8 cellular contexts compared by ENCODE assay signal in genomic region chr11:67356551-67356866, GRCh38. TPM values are rescaled to one million over a fixed set of nuclear protein-coding genes. Genes with fewer than 3 reads are reported as not detected.
DNase-seq lines count a peak whose midpoint lies in the region; ATAC-seq, FAIRE-seq and TF ChIP-seq lines count a peak whose summit lies in the region.

No MANE protein-coding gene starts in this region.

- TF ChIP-seq CTCF in right atrium auricular region (IDR thresholded peaks at IDR 0.05) (no peak), GM12878 (IDR thresholded peaks at IDR 0.05 in 2 of 3, conservative IDR thresholded peaks at IDR 0.05 in 1 of 3; ENCODE audit: control insufficient read depth in 2 of 3, extremely low read depth in 1 of 3, insufficient read depth in 1 of 3, low read depth in 3 of 3, low read length in 3 of 3) (no peak)

- H3K9me3 ChIP-seq in right atrium auricular region = no peaks in the 10 kb centered on the region
- H3K9me3 ChIP-seq in GM12878 (replicated peaks; ENCODE audit: control insufficient read depth, insufficient read depth, low read length) = no peaks in the 10 kb centered on the region

- peak overlapping the region; percentile 99 for H3K27ac ChIP-seq in right atrium auricular region
- peak overlapping the region; percentile 67 for H3K27ac ChIP-seq in GM12878 (ENCODE audit: control insufficient read depth, insufficient read depth)

- in situ Hi-C loops in GM12878 (cut with MboI) = no loop called here

- peaks cover 13 to 14% of the 10 kb centered on the region in 2 donors for H3K27me3 Mint-ChIP-seq in natural killer cell treated with Interleukin-12 subunit alpha and Interleukin-12 subunit beta and Interleukin-15 and Interleukin-18, amount 100 ng/mL, for 72 hours

- no peak for TF ChIP-seq POLR2A in GM12878 (IDR thresholded peaks at IDR 0.05; ENCODE audit: low read depth, low read length)

- SMC1A ChIA-PET in GM12878 (lab: Charles Lee; ENCODE audit: uncharacterized antibody, unreplicated experiment) = interaction anchor here (0.8 to 15.8 kb wide), 11 partner anchors 11 to 303 kb away, joined by 3 to 646 read pairs (median 6); partner anchors contain the start of genes CLCF1, PPP1CA, RAD9A and TBC1D10C

- 21% methylated on average over 4 of the region's 4 CpGs for WGBS in GM12878 (ENCODE audit: insufficient coverage, insufficient replicate concordance, low lambda C conversion rate, missing lambda C conversion rate)

- TF ChIP-seq RAD21 in GM12878 (IDR thresholded peaks at IDR 0.05; ENCODE audit: insufficient read depth, low read depth, low read length) = no peak

- no TSS peak for BruUV-seq in GM12878 (replicated peaks; lab: Mats Ljungman, UMichigan)

- H3K27ac Mint-ChIP-seq in natural killer cell treated with Interleukin-12 subunit alpha and Interleukin-12 subunit beta and Interleukin-15 and Interleukin-18, amount 100 ng/mL, for 72 hours = peak overlapping the region; percentile 73 to 86

- no peaks in the 10 kb centered on the region for H4K20me1 ChIP-seq in GM12878 (ENCODE audit: control insufficient read depth, insufficient read depth)

- H2AFZ ChIP-seq in GM12878 (ENCODE audit: control insufficient read depth, low read depth, low read length) = peak overlapping the region; percentile 70

- H3K4me3 ChIP-seq in right atrium auricular region (no peak overlapping the region), GM12878 (peak overlapping the region; percentile 51; the same call in 1 of the 2 replicates)

- FAIRE-seq in GM12878 (lab: Jason Lieb, UNC) = no peak

- intact Hi-C loops in left ventricle myocardium superior (cut with micrococcal nuclease) = no loop called here
- intact Hi-C loops in GM12878 (cut with micrococcal nuclease; ENCODE audit: unreplicated experiment) = loop anchor here (2.0 kb wide), 2 partner anchors 14 to 150 kb away; no protein-coding TSS in a partner anchor

- POLR2A ChIA-PET in GM12878 (lab: Charles Lee) = interaction anchor here (1.0 to 11.4 kb wide), 9 partner anchors 11 to 89 kb away, joined by 3 to 183 read pairs (median 11); partner anchors contain the start of genes PPP1CA, RAD9A and TBC1D10C

- no peak for DNase-seq in right atrium auricular region (ENCODE audit: low spot score)
- DNase-seq in left ventricle myocardium superior = no peak
- no peak for DNase-seq in GM12878 (ENCODE audit: low read depth, low spot score)
- no peak for DNase-seq in natural killer cell treated with Interleukin-12 subunit alpha and Interleukin-12 subunit beta and Interleukin-15 and Interleukin-18, amount 100 ng/mL, for 72 hours (ENCODE audit: low spot score)
- no peak for DNase-seq in GOT3 (lab: John Stamatoyannopoulos, UW)
- no peak for DNase-seq in NCI-H1436 (lab: John Stamatoyannopoulos, UW)
- DNase-seq in NCI-H1048 (lab: John Stamatoyannopoulos, UW) = no peak

- no peaks in the 10 kb centered on the region for H3K36me3 Mint-ChIP-seq in natural killer cell treated with Interleukin-12 subunit alpha and Interleukin-12 subunit beta and Interleukin-15 and Interleukin-18, amount 100 ng/mL, for 72 hours

- peaks cover 0 to 64% of the 10 kb centered on the region in 2 donors for H3K4me1 ChIP-seq in right atrium auricular region
- H3K4me1 ChIP-seq in GM12878 (ENCODE audit: control insufficient read depth, insufficient read depth, low read length) = peaks cover 35% of the 10 kb centered on the region

- H3K9ac ChIP-seq in GM12878 (ENCODE audit: control insufficient read depth, insufficient read depth, low read length) = peak overlapping the region; percentile 65

- H3K27me3 ChIP-seq in right atrium auricular region (no peaks in the 10 kb centered on the region), GM12878 (replicated peaks in 1 of 2; ENCODE audit: control insufficient read depth in 2 of 2, insufficient read depth in 2 of 2, low read length in 1 of 2) (no peaks in the 10 kb centered on the region; a peak in 1 of 4 replicates)

- H3K9me3 Mint-ChIP-seq in natural killer cell treated with Interleukin-12 subunit alpha and Interleukin-12 subunit beta and Interleukin-15 and Interleukin-18, amount 100 ng/mL, for 72 hours = no peaks in the 10 kb centered on the region

- no peak for ATAC-seq in left ventricle myocardium superior
- no peak for ATAC-seq in GM12878
- ATAC-seq in natural killer cell treated with Interleukin-12 subunit alpha and Interleukin-12 subunit beta and Interleukin-15 and Interleukin-18, amount 100 ng/mL, for 72 hours = no peak
- ATAC-seq in GM19395 (IDR thresholded peaks at IDR 0.05; ENCODE audit: unreplicated experiment) = no peak

- peaks cover 16 to 28% of the 10 kb centered on the region in 2 donors for H3K4me1 Mint-ChIP-seq in natural killer cell treated with Interleukin-12 subunit alpha and Interleukin-12 subunit beta and Interleukin-15 and Interleukin-18, amount 100 ng/mL, for 72 hours (ENCODE audit: low read depth in 2 of 2)

- H3K36me3 ChIP-seq in right atrium auricular region (no peaks in the 10 kb centered on the region), GM12878 (ENCODE audit: control insufficient read depth in 2 of 2, insufficient read depth in 2 of 2, low read length in 1 of 2) (no peaks in the 10 kb centered on the region)

- H3K4me2 ChIP-seq in GM12878 (ENCODE audit: control insufficient read depth, insufficient read depth) = peak overlapping the region; percentile 39

- no peak for TF ChIP-seq EP300 in GM12878 (IDR thresholded peaks at IDR 0.05; ENCODE audit: borderline replicate concordance in 1 of 2, control insufficient read depth in 1 of 2, low read depth in 2 of 2, low read length in 2 of 2)

- CTCF ChIA-PET in GM12878 (lab: Yijun Ruan, JAX) = interaction anchor here (0.6 to 26.2 kb wide), 13 partner anchors 9 to 638 kb away, joined by 3 to 1301 read pairs (median 4); partner anchors contain the start of genes CLCF1, PPP1CA and RAD9A

- peaks cover 15% of the 10 kb centered on the region for H3K79me2 ChIP-seq in GM12878 (ENCODE audit: control insufficient read depth, insufficient read depth, low read length)

- RAD21 ChIA-PET in GM12878 (lab: Charles Lee; ENCODE audit: unreplicated experiment) = interaction anchor here (0.6 to 10.1 kb wide), 14 partner anchors 11 to 303 kb away, joined by 3 to 525 read pairs (median 4); partner anchors contain the start of genes CLCF1, PPP1CA, PTPRCAP and RAD9A

- peak overlapping the region; percentile 4 for H3K4me3 Mint-ChIP-seq in natural killer cell treated with Interleukin-12 subunit alpha and Interleukin-12 subunit beta and Interleukin-15 and Interleukin-18, amount 100 ng/mL, for 72 hours

RNA-seq across cellular contexts. Expression of gene POLD4, which starts 3.2 kb away (rescaled TPM):
- 100 to 1,000 TPM; 115 to 136 TPM for total RNA-seq in right atrium auricular region
- 40.3 TPM for total RNA-seq in left ventricle myocardium superior
- 56.1 and 63.5 TPM in 2 replicates for total RNA-seq in GM12878 (2013; cell fraction: nucleolus; rRNA removed)
- 140 and 142 TPM in 2 replicates for total RNA-seq in GM12878 (2014; rRNA removed)
- total RNA-seq in GM12878 (2014; rRNA removed; fragmentation: Illumina TruSeq; extraction: Trizol) = 46.8 and 51.2 TPM in 2 replicates
- total RNA-seq in GM12878 (2021) = 103 and 110 TPM in 2 replicates
- 80.8 TPM for polyA plus RNA-seq in GM12878 (2011; ENCODE audit: low read depth)
- polyA plus RNA-seq in GM12878 (2011; rRNA removed) = 43.4 and 72.8 TPM in 2 replicates
- polyA plus RNA-seq in GM12878 (2011; cell fraction: cytosol; rRNA removed) = 189 and 201 TPM in 2 replicates
- polyA plus RNA-seq in GM12878 (2011; cell fraction: nucleus; rRNA removed) = 133 and 135 TPM in 2 replicates
- polyA plus RNA-seq in GM12878 (2012) = 174 and 197 TPM in 2 replicates
- polyA plus RNA-seq in GM12878 (2014; fragmentation: Illumina TruSeq; extraction: Trizol) = 11.5 and 25.8 TPM in 2 replicates
- polyA plus RNA-seq in GM12878 (2014; fragmentation: Nextera tagmentation; extraction: Ambion mirVana) = 10 to 100 TPM in 1 of 2 experiments, 1 to 10 TPM in 1; 8.1 to 23.5 TPM
- polyA plus RNA-seq in GM12878 (2014; rRNA removed) = 176 and 184 TPM in 2 replicates
- 100 to 1,000 TPM; 120 to 125 TPM for polyA plus RNA-seq in GM12878 (2016; fragmentation: Nextera tagmentation; extraction: Ambion mirVana)
- polyA minus RNA-seq in GM12878 (2011; rRNA and poly(A)+ RNA removed) = 22.5 and 64.9 TPM in 2 replicates
- polyA minus RNA-seq in GM12878 (2011; cell fraction: cytosol; rRNA and poly(A)+ RNA removed) = 39.0 and 41.6 TPM in 2 replicates
- polyA minus RNA-seq in GM12878 (2011; cell fraction: nucleus; rRNA and poly(A)+ RNA removed) = 35.1 and 49.9 TPM in 2 replicates
- 10 to 100 TPM; 25.7 to 46.4 TPM for total RNA-seq in natural killer cell treated with Interleukin-12 subunit alpha and Interleukin-12 subunit beta and Interleukin-15 and Interleukin-18, amount 100 ng/mL, for 72 hours

RNA-seq across cellular contexts. Expression of gene CLCF1, which starts 16.9 kb away (rescaled TPM):
- total RNA-seq in right atrium auricular region (10 to 100 TPM in 1 of 2 donors, 1 to 10 TPM in 1; 2.7 to 18.0 TPM), left ventricle myocardium superior (0.89 TPM), GM12878 (2014; rRNA removed) (0.68 and 0.82 TPM in 2 replicates), GM12878 (2014; rRNA removed; fragmentation: Illumina TruSeq; extraction: Trizol) (0.63 and 0.64 TPM in 2 replicates), GM12878 (2021) (1.3 and 1.5 TPM in 2 replicates)
- total RNA-seq in GM12878 (2013; cell fraction: nucleolus; rRNA removed) = 0.98 and 1.1 TPM in 2 replicates
- polyA plus RNA-seq in GM12878 (2011; ENCODE audit: low read depth) = 0.31 TPM
- polyA plus RNA-seq in GM12878 (2011; rRNA removed) (0.12 and 0.16 TPM in 2 replicates), GM12878 (2014; fragmentation: Illumina TruSeq; extraction: Trizol) (0.25 and 0.79 TPM in 2 replicates), GM12878 (2014; fragmentation: Nextera tagmentation; extraction: Ambion mirVana) (under 1 TPM; 0.24 to 0.58 TPM), GM12878 (2014; rRNA removed) (2.1 and 2.4 TPM in 2 replicates), GM12878 (2016; fragmentation: Nextera tagmentation; extraction: Ambion mirVana) (under 1 TPM in 1 of 2 experiments, not detected in 1; 0.35 TPM)
- polyA plus RNA-seq in GM12878 (2011; cell fraction: cytosol; rRNA removed) = 0.42 and 0.45 TPM in 2 replicates
- 0.84 and 1.2 TPM in 2 replicates for polyA plus RNA-seq in GM12878 (2011; cell fraction: nucleus; rRNA removed)
- 0.74 and 0.87 TPM in 2 replicates for polyA plus RNA-seq in GM12878 (2012)
- polyA minus RNA-seq in GM12878 (2011; rRNA and poly(A)+ RNA removed) = 0.37 and 0.52 TPM in 2 replicates
- polyA minus RNA-seq in GM12878 (2011; cell fraction: cytosol; rRNA and poly(A)+ RNA removed) = not detected in 2 replicates
- polyA minus RNA-seq in GM12878 (2011; cell fraction: nucleus; rRNA and poly(A)+ RNA removed) = 0.24 and 0.38 TPM in 2 replicates
- 1 to 10 TPM; 1.4 to 3.3 TPM for total RNA-seq in natural killer cell treated with Interleukin-12 subunit alpha and Interleukin-12 subunit beta and Interleukin-15 and Interleukin-18, amount 100 ng/mL, for 72 hours

RNA-seq across cellular contexts. Expression of gene RAD9A, which starts 35.3 kb away (rescaled TPM):
- total RNA-seq in right atrium auricular region = 1 to 10 TPM; 6.2 to 6.5 TPM
- total RNA-seq in left ventricle myocardium superior = 5.8 TPM
- total RNA-seq in GM12878 (2013; cell fraction: nucleolus; rRNA removed) = 30.1 and 32.3 TPM in 2 replicates
- 21.0 and 21.9 TPM in 2 replicates for total RNA-seq in GM12878 (2014; rRNA removed)
- 8.2 TPM in 2 replicates for total RNA-seq in GM12878 (2014; rRNA removed; fragmentation: Illumina TruSeq; extraction: Trizol)
- total RNA-seq in GM12878 (2021) = 29.5 and 32.7 TPM in 2 replicates
- 12.9 TPM for polyA plus RNA-seq in GM12878 (2011; ENCODE audit: low read depth)
- polyA plus RNA-seq in GM12878 (2011; rRNA removed) = 9.6 and 18.6 TPM in 2 replicates
- polyA plus RNA-seq in GM12878 (2011; cell fraction: cytosol; rRNA removed) = 31.8 and 50.4 TPM in 2 replicates
- 114 and 143 TPM in 2 replicates for polyA plus RNA-seq in GM12878 (2011; cell fraction: nucleus; rRNA removed)
- 21.3 and 26.9 TPM in 2 replicates for polyA plus RNA-seq in GM12878 (2012)
- 5.8 and 15.6 TPM in 2 replicates for polyA plus RNA-seq in GM12878 (2014; fragmentation: Illumina TruSeq; extraction: Trizol)
- polyA plus RNA-seq in GM12878 (2014; fragmentation: Nextera tagmentation; extraction: Ambion mirVana) = 1 to 10 TPM; 1.1 to 3.6 TPM
- 36.2 and 37.6 TPM in 2 replicates for polyA plus RNA-seq in GM12878 (2014; rRNA removed)
- 10 to 100 TPM; 22.0 to 25.6 TPM for polyA plus RNA-seq in GM12878 (2016; fragmentation: Nextera tagmentation; extraction: Ambion mirVana)
- 7.2 and 11.3 TPM in 2 replicates for polyA minus RNA-seq in GM12878 (2011; rRNA and poly(A)+ RNA removed)
- polyA minus RNA-seq in GM12878 (2011; cell fraction: cytosol; rRNA and poly(A)+ RNA removed) = 4.8 and 10.5 TPM in 2 replicates
- polyA minus RNA-seq in GM12878 (2011; cell fraction: nucleus; rRNA and poly(A)+ RNA removed) = 14.0 and 24.6 TPM in 2 replicates
- total RNA-seq in natural killer cell treated with Interleukin-12 subunit alpha and Interleukin-12 subunit beta and Interleukin-15 and Interleukin-18, amount 100 ng/mL, for 72 hours = 10 to 100 TPM; 25.9 to 47.8 TPM

RNA-seq across cellular contexts. Expression of gene PPP1CA, which starts 45.1 kb away (rescaled TPM):
- total RNA-seq in right atrium auricular region (100 to 1,000 TPM in 1 of 2 donors, 10 to 100 TPM in 1; 97.8 to 112 TPM), left ventricle myocardium superior (106 TPM), GM12878 (2014; rRNA removed) (342 and 371 TPM in 2 replicates), GM12878 (2014; rRNA removed; fragmentation: Illumina TruSeq; extraction: Trizol) (170 and 176 TPM in 2 replicates), GM12878 (2021) (265 and 269 TPM in 2 replicates)
- total RNA-seq in GM12878 (2013; cell fraction: nucleolus; rRNA removed) = 38.1 and 44.1 TPM in 2 replicates
- polyA plus RNA-seq in GM12878 (2011; ENCODE audit: low read depth) = 75.3 TPM
- polyA plus RNA-seq in GM12878 (2011; rRNA removed) (86.0 and 211 TPM in 2 replicates), GM12878 (2014; fragmentation: Illumina TruSeq; extraction: Trizol) (128 and 202 TPM in 2 replicates), GM12878 (2014; fragmentation: Nextera tagmentation; extraction: Ambion mirVana) (10 to 100 TPM; 26.4 to 41.7 TPM), GM12878 (2014; rRNA removed) (306 and 326 TPM in 2 replicates), GM12878 (2016; fragmentation: Nextera tagmentation; extraction: Ambion mirVana) (100 to 1,000 TPM; 417 to 458 TPM)
- 440 and 506 TPM in 2 replicates for polyA plus RNA-seq in GM12878 (2011; cell fraction: cytosol; rRNA removed)
- polyA plus RNA-seq in GM12878 (2011; cell fraction: nucleus; rRNA removed) = 220 and 242 TPM in 2 replicates
- 174 and 181 TPM in 2 replicates for polyA plus RNA-seq in GM12878 (2012)
- polyA minus RNA-seq in GM12878 (2011; rRNA and poly(A)+ RNA removed) = 121 and 204 TPM in 2 replicates
- polyA minus RNA-seq in GM12878 (2011; cell fraction: cytosol; rRNA and poly(A)+ RNA removed) = 83.8 and 94.6 TPM in 2 replicates
- polyA minus RNA-seq in GM12878 (2011; cell fraction: nucleus; rRNA and poly(A)+ RNA removed) = 49.0 and 75.9 TPM in 2 replicates
- 100 to 1,000 TPM; 317 to 378 TPM for total RNA-seq in natural killer cell treated with Interleukin-12 subunit alpha and Interleukin-12 subunit beta and Interleukin-15 and Interleukin-18, amount 100 ng/mL, for 72 hours

RNA-seq across cellular contexts. Expression of gene TBC1D10C, which starts 47.4 kb away (rescaled TPM):
- total RNA-seq in right atrium auricular region (1 to 10 TPM in 1 of 2 donors, under 1 TPM in 1; 0.33 to 1.4 TPM), left ventricle myocardium superior (0.87 TPM), GM12878 (2014; rRNA removed) (52.0 and 60.0 TPM in 2 replicates), GM12878 (2014; rRNA removed; fragmentation: Illumina TruSeq; extraction: Trizol) (18.4 and 19.5 TPM in 2 replicates), GM12878 (2021) (77.4 and 80.7 TPM in 2 replicates)
- total RNA-seq in GM12878 (2013; cell fraction: nucleolus; rRNA removed) = 59.5 and 60.3 TPM in 2 replicates
- polyA plus RNA-seq in GM12878 (2011; ENCODE audit: low read depth) = 12.8 TPM
- polyA plus RNA-seq in GM12878 (2011; rRNA removed) (9.6 and 15.4 TPM in 2 replicates), GM12878 (2014; fragmentation: Illumina TruSeq; extraction: Trizol) (3.4 and 13.5 TPM in 2 replicates), GM12878 (2014; fragmentation: Nextera tagmentation; extraction: Ambion mirVana) (1 to 10 TPM; 1.1 to 6.6 TPM), GM12878 (2014; rRNA removed) (83.4 and 85.3 TPM in 2 replicates), GM12878 (2016; fragmentation: Nextera tagmentation; extraction: Ambion mirVana) (10 to 100 TPM; 61.8 to 73.3 TPM)
- polyA plus RNA-seq in GM12878 (2011; cell fraction: cytosol; rRNA removed) = 27.2 and 41.2 TPM in 2 replicates
- polyA plus RNA-seq in GM12878 (2011; cell fraction: nucleus; rRNA removed) = 200 and 210 TPM in 2 replicates
- 48.1 and 51.7 TPM in 2 replicates for polyA plus RNA-seq in GM12878 (2012)
- 8.1 and 20.2 TPM in 2 replicates for polyA minus RNA-seq in GM12878 (2011; rRNA and poly(A)+ RNA removed)
- polyA minus RNA-seq in GM12878 (2011; cell fraction: cytosol; rRNA and poly(A)+ RNA removed) = 9.6 and 12.3 TPM in 2 replicates
- 26.1 and 33.3 TPM in 2 replicates for polyA minus RNA-seq in GM12878 (2011; cell fraction: nucleus; rRNA and poly(A)+ RNA removed)
- 10 to 100 TPM; 79.5 to 88.8 TPM for total RNA-seq in natural killer cell treated with Interleukin-12 subunit alpha and Interleukin-12 subunit beta and Interleukin-15 and Interleukin-18, amount 100 ng/mL, for 72 hours
